ENCODE assay signal across 27 cellular contexts in genomic region chr5:53357439-53357838, GRCh38.
DNase-seq lines count a peak whose midpoint lies in the region; ATAC-seq and TF ChIP-seq lines count a peak whose summit lies in the region.
"Had no signal": no experiment of that assay in that cellular context is flagged by ENCODE, and none has a peak within 500 bp of the region (broad histone marks: within the 10 kb centered on the region; RNA-seq: fewer than 3 reads in every experiment).

No MANE protein-coding gene starts in this region.

- H3K9me3 ChIP-seq in MM.1S (replicated peaks; ENCODE audit: insufficient read depth, low read length): no peaks in the 10 kb centered on the region
- H3K9me3 ChIP-seq: pancreas, SK-N-SH, upper lobe of right lung had no signal

- H3K9me2 ChIP-seq in MM.1S (replicated peaks; ENCODE audit: insufficient read depth, low read length): no peaks in the 10 kb centered on the region
- H3K9me2 ChIP-seq: SK-N-SH had no signal

- CTCF ChIA-PET in Calu3 (lab: Charles Lee): no interaction called here

- peaks cover 71% of the 10 kb centered on the region for H3K4me1 Mint-ChIP-seq in Calu3 (ENCODE audit: low read depth, unreplicated experiment)
- H3K4me1 Mint-ChIP-seq: brain; CD4-positive, alpha-beta memory T cell; nephron had no signal

- no peaks in the 10 kb centered on the region for H3F3A ChIP-seq in MM.1S (ENCODE audit: insufficient read depth, low read length)

- no peaks in the 10 kb centered on the region for H3K27me3 Mint-ChIP-seq in Calu3 (ENCODE audit: unreplicated experiment)
- H3K27me3 Mint-ChIP-seq: effector memory CD8-positive, alpha-beta T cell had no signal

- H3K36me3 Mint-ChIP-seq in Calu3 (ENCODE audit: insufficient read depth, unreplicated experiment): peaks cover 36% of the 10 kb centered on the region
- H3K36me3 Mint-ChIP-seq: brain; CD4-positive, alpha-beta memory T cell; WTC11 had no signal

- no peak for DNase-seq in Calu3
- DNase-seq in MM.1S: peak; percentile 60
- DNase-seq in NCI-H526 (lab: John Stamatoyannopoulos, UW): no peak
- no peak for DNase-seq in activated CD8-positive, alpha-beta memory T cell treated with anti-CD3 and anti-CD28 coated beads for 24 hours
- no peak for DNase-seq in DMS114 treated with DMSO at 0.1 percent for 48 hours (lab: John Stamatoyannopoulos, UW; ENCODE audit: unreplicated experiment)
- DNase-seq: 8988T; activated CD4-positive, alpha-beta T cell treated with anti-CD3 and anti-CD28 coated beads, Interleukin-2, amount 50 U/mL, for 4 hours; CD4-positive, alpha-beta memory T cell; DMS153; effector memory CD8-positive, alpha-beta T cell; HFFc6; NCI-H1105; NCI-H2081 treated with DMSO at 0.1 percent for 48 hours; NCI-H446 treated with DMSO at 0.1 percent for 48 hours; pancreas; right cardiac atrium; SK-N-SH; stimulated activated CD4-positive, alpha-beta T cell treated with anti-CD3 and anti-CD28 coated beads, Interleukin-12 subunit alpha, Interleukin-12 subunit beta, amount 100 ng/mL, for 4 hours; upper lobe of right lung had no signal

- H2AFZ ChIP-seq in MM.1S (ENCODE audit: low read length): 0 out of 2 replicates have a peak overlapping the region, but pooled peaks have one; percentile 0

- H3K36me3 ChIP-seq in MM.1S (replicated peaks; ENCODE audit: insufficient read depth, low read length): no peaks in the 10 kb centered on the region
- H3K36me3 ChIP-seq: pancreas, upper lobe of right lung had no signal

- no peak overlapping the region for H3K4me3 ChIP-seq in MM.1S (ENCODE audit: low read length)
- H3K4me3 ChIP-seq: pancreas, upper lobe of right lung had no signal

- H4K20me1 ChIP-seq in MM.1S (ENCODE audit: insufficient read depth, low read length): no peaks in the 10 kb centered on the region

- BruUV-seq in Calu3 (replicated peaks; lab: Mats Ljungman, UMichigan): no TSS peak

- no peak overlapping the region; the same call in 1 of the 2 replicates for H3K4me2 ChIP-seq in MM.1S (ENCODE audit: low read depth, low read length)
- H3K4me2 ChIP-seq: SK-N-SH had no signal

- intact Hi-C loops in Calu3 (cut with micrococcal nuclease; ENCODE audit: unreplicated experiment): no loop called here

- no peak overlapping the region for H3K4me3 Mint-ChIP-seq in Calu3 (ENCODE audit: low read depth, unreplicated experiment)
- H3K4me3 Mint-ChIP-seq: brain; CD4-positive, alpha-beta memory T cell; effector memory CD8-positive, alpha-beta T cell; HFFc6; nephron; T-helper 2 cell treated with Interferon-gamma antibody and Interleukin-4, amounts not matched to agents 5 μg/mL and 100 μg/mL, for 36 hours; WTC11 had no signal

- H3K79me2 ChIP-seq in MM.1S (ENCODE audit: low read length): no peaks in the 10 kb centered on the region

- ATAC-seq in GM18907 (IDR thresholded peaks at IDR 0.05; ENCODE audit: unreplicated experiment) (peak; percentile 74), HG02885 (IDR thresholded peaks at IDR 0.05; ENCODE audit: poor library complexity, unreplicated experiment) (peak; percentile 88), HG03521 (IDR thresholded peaks at IDR 0.05; ENCODE audit: unreplicated experiment) (no peak)
- ATAC-seq: effector memory CD8-positive, alpha-beta T cell; pancreas; right cardiac atrium; upper lobe of right lung; WTC11 had no signal

- peaks cover 6% of the 10 kb centered on the region for H3K9me3 Mint-ChIP-seq in Calu3 (ENCODE audit: low read depth, unreplicated experiment)
- H3K9me3 Mint-ChIP-seq: HFFc6; nephron; T-helper 2 cell treated with Interferon-gamma antibody and Interleukin-4, amounts not matched to agents 5 μg/mL and 100 μg/mL, for 36 hours had no signal

- H3K27ac ChIP-seq in MM.1S (ENCODE audit: low read length): no peak overlapping the region
- H3K27ac ChIP-seq: pancreas, RWPE1, upper lobe of right lung had no signal

- peak overlapping the region; percentile 99 for H3K27ac Mint-ChIP-seq in Calu3 (ENCODE audit: unreplicated experiment)
- H3K27ac Mint-ChIP-seq: brain; CD4-positive, alpha-beta memory T cell; effector memory CD8-positive, alpha-beta T cell; HFFc6; nephron; T-helper 2 cell treated with Interferon-gamma antibody and Interleukin-4, amounts not matched to agents 5 μg/mL and 100 μg/mL, for 36 hours; WTC11 had no signal

- H3K4me1 ChIP-seq in MM.1S (ENCODE audit: low read length): peaks cover 8% of the 10 kb centered on the region
- H3K4me1 ChIP-seq: pancreas, upper lobe of right lung had no signal

- H3K9ac ChIP-seq in MM.1S (ENCODE audit: low read length): no peak overlapping the region
- H3K9ac ChIP-seq: SK-N-SH had no signal

- H3K27me3 ChIP-seq in MM.1S (replicated peaks; ENCODE audit: insufficient read depth, low read length): no peaks in the 10 kb centered on the region
- H3K27me3 ChIP-seq: pancreas, upper lobe of right lung had no signal

- TF ChIP-seq CTCF in Calu3 (IDR thresholded peaks at IDR 0.05; ENCODE audit: unreplicated experiment): no peak
- TF ChIP-seq CTCF in MM.1S (IDR thresholded peaks at IDR 0.05; ENCODE audit: low read length): no peak
